In genomic region chr10:33291053-33291592, GRCh38 we compare ENCODE assay signal across 1 cellular context.
TF ChIP-seq lines count a peak whose summit lies in the region.

No MANE protein-coding gene starts in this region.

TF ChIP-seq in HepG2, 621 proteins besides CTCF, POLR2A, EP300 and RAD21 (continued from another document):
- 0 out of 2 replicates have a peak, but pooled peaks have one; percentile 16 for TF ChIP-seq PAXIP1 (CRISPR knock-in tag; conservative IDR thresholded peaks at IDR 0.05)
- peak; percentile 50; the same call in 1 of the 2 replicates for TF ChIP-seq CEBPB (IDR thresholded peaks at IDR 0.05; ENCODE audit: borderline replicate concordance, low read depth, low read length)
- TF ChIP-seq ZNF562 (CRISPR knock-in tag; IDR thresholded peaks at IDR 0.05; ENCODE audit: borderline replicate concordance): no peak
- peak; percentile 80 for TF ChIP-seq FOSL2 (CRISPR knock-in tag; IDR thresholded peaks at IDR 0.05)
